Comparison of ENCODE assay signal across 15 cellular contexts in the genomic region with DNA sequence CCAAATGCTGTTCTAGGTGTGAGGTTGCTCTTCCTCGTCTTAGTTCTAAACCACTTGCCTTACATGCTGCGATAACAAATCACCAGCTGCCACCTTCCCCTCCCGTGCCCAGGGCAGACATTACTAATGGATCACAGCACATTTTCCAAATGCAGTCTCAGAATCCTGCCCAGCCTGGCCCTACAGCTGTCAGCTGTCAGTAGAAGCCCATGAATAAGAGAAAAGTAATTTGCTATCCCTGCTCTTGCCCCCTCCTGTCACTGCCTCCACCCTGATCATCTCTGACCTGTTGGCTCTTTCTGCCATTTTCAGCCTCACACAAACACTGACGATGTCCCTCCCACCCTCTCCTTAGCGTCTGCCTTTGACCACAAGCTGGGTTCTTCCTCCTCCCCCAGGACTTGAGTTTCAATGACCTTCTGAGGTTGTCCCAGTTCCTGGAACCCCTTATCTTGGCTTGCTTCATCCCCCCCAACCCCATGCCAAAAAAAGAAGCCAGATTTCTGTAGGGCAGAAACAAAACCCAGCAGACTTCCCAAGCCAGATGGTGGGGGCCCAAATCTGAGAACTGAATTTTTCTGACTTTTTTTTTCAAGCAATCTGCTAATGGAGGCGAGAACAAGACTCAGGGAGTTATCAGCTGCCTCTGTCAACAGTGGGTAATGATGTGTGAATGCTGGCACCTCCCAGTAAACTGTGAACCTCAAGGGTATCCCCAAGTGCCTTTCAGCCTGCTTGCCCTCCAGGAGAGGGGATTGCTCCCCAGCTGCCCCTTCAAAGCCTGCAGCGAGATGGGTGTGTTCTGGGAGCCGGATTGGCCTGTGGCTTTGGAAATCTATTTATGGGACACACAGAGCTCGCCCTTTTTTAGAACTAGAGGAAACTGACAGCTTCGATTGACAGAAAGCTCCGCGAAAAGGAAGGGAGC.
DNase-seq lines count a peak whose midpoint lies in the region; ATAC-seq, FAIRE-seq and TF ChIP-seq lines count a peak whose summit lies in the region.
"Had no signal": no experiment of that assay in that cellular context is flagged by ENCODE, and none has a peak within 500 bp of the region (broad histone marks: within the 10 kb centered on the region; RNA-seq: fewer than 3 reads in every experiment).

No MANE protein-coding gene starts in this region.

- 0% methylated on average over 12 of the region's 12 CpGs for WGBS in K562 (ENCODE audit: insufficient coverage, low coverage, missing lambda C conversion rate)

- DNase-seq in MV-4-11 (lab: John Stamatoyannopoulos, UW) (peak; percentile 75), K562 (ENCODE audit: extremely low read depth in 1 of 4, low spot score in 3 of 4) (no peak), left kidney (ENCODE audit: low read depth, low spot score) (peak; percentile 56), A673 (ENCODE audit: low spot score) (no peak), midbrain (lab: John Stamatoyannopoulos, UW) (no peak), SHP77 (lab: John Stamatoyannopoulos, UW) (no peak)
- DNase-seq: activated CD4-positive, CD25-positive, alpha-beta regulatory T cell treated with anti-CD3 and anti-CD28 coated beads, Interleukin-2, amount 50 U/mL, for 72 hours; activated naive CD8-positive, alpha-beta T cell treated with anti-CD3 and anti-CD28 coated beads, Interleukin-2, amount 10 ng/mL, durations not matched to agents 7 days and 5 days; C1 segment of cervical spinal cord; NCI-H146; RPMI8226 had no signal

- POLR2A ChIA-PET in HEK293 (lab: Yijun Ruan, JAX) (no interaction called here), K562 (lab: Yijun Ruan, JAX) (interaction anchor here (0.7 to 1.2 kb wide), 4 partner anchors 18 to 183 kb away, joined by 3 to 4 read pairs (median 3); no protein-coding TSS in a partner anchor), A673 (lab: Charles Lee; ENCODE audit: low non-redundant PET) (no interaction called here)

- H3K27me3 ChIP-seq in K562 (ENCODE audit: control insufficient read depth in 2 of 2, insufficient read depth in 2 of 2, low read length in 2 of 2) = peaks cover 19 to 48% of the 10 kb centered on the region in 2 experiments; a peak in 3 of 5 replicates
- no peaks in the 10 kb centered on the region for H3K27me3 ChIP-seq in A673 (replicated peaks; ENCODE audit: insufficient read depth, low read depth, low read length, poor library complexity)

- no peak overlapping the region for H3K9ac ChIP-seq in K562 (ENCODE audit: insufficient read depth in 1 of 2, low read depth in 2 of 2, low read length in 2 of 2)

- TF ChIP-seq RAD21 in K562 (CRISPR knock-in tag; conservative IDR thresholded peaks at IDR 0.05 in 1 of 2, IDR thresholded peaks at IDR 0.05 in 1 of 2) = no peak

- H3K27ac ChIP-seq in HEK293 (ENCODE audit: extremely low read depth, low read depth, low read length) = no peak overlapping the region
- H3K27ac ChIP-seq in K562 (ENCODE audit: extremely low read depth, low read depth, low read length) = no peak overlapping the region
- H3K27ac ChIP-seq in A673 (ENCODE audit: low read depth, low read length, poor library complexity, severe bottlenecking) = no peak overlapping the region

- H2AFZ ChIP-seq in K562 (ENCODE audit: low read depth, low read length) = no peak overlapping the region

- no peak for TF ChIP-seq EP300 in K562 (IDR thresholded peaks at IDR 0.05; ENCODE audit: low read length)

- H3K9me1 ChIP-seq in K562 (ENCODE audit: control insufficient read depth, insufficient read depth, low read length) = no peaks in the 10 kb centered on the region

- H3K4me1 ChIP-seq in HEK293 (ENCODE audit: control insufficient read depth, insufficient read depth, low read length) = no peaks in the 10 kb centered on the region; the same call in 1 of the 2 replicates
- peaks cover 0 to 8% of the 10 kb centered on the region in 2 experiments; a peak in 1 of 5 replicates for H3K4me1 ChIP-seq in K562 (replicated peaks in 1 of 2; ENCODE audit: control insufficient read depth in 2 of 2, insufficient read depth in 2 of 2, low read length in 2 of 2)
- H3K4me1 ChIP-seq in A673 (ENCODE audit: insufficient read depth, low read length, poor library complexity, severe bottlenecking) = peaks cover 9% of the 10 kb centered on the region

- H3K4me3 ChIP-seq in HEK293 (ENCODE audit: low read depth, low read length) (no peak overlapping the region), K562 (no peak overlapping the region), A673 (ENCODE audit: low read depth, low read length, poor library complexity, severe bottlenecking) (no peak overlapping the region)
- H3K4me3 ChIP-seq: mucosa of descending colon had no signal

- H3K9me3 ChIP-seq in HEK293 (ENCODE audit: control insufficient read depth, insufficient read depth, low read depth, low read length) = no peaks in the 10 kb centered on the region
- H3K9me3 ChIP-seq in K562 (replicated peaks; ENCODE audit: control insufficient read depth, insufficient read depth, low read depth, low read length) = no peaks in the 10 kb centered on the region
- H3K9me3 ChIP-seq in A673 (ENCODE audit: low read depth, low read length, poor library complexity, severe bottlenecking) = no peaks in the 10 kb centered on the region
- H3K9me3 ChIP-seq: mucosa of descending colon had no signal

- no peak for ATAC-seq in K562
- ATAC-seq: HCT116, mucosa of descending colon had no signal

- H3K36me3 ChIP-seq in HEK293 (ENCODE audit: control insufficient read depth in 2 of 2, insufficient read depth in 1 of 2, low read length in 2 of 2) = no peaks in the 10 kb centered on the region
- H3K36me3 ChIP-seq in K562 (ENCODE audit: control insufficient read depth, insufficient read depth, low read length) = no peaks in the 10 kb centered on the region
- no peaks in the 10 kb centered on the region for H3K36me3 ChIP-seq in A673 (ENCODE audit: insufficient read depth, low read length, poor library complexity, severe bottlenecking)

- no peak for TF ChIP-seq CTCF in HEK293 (tag by site-specific recombination; IDR thresholded peaks at IDR 0.05)
- no peak for TF ChIP-seq CTCF in K562 (IDR thresholded peaks at IDR 0.05 in 2 of 3, conservative IDR thresholded peaks at IDR 0.05 in 1 of 3; ENCODE audit: insufficient read depth in 2 of 3, low read depth in 1 of 3, low read length in 3 of 3)
- TF ChIP-seq CTCF in A673 (conservative IDR thresholded peaks at IDR 0.05; ENCODE audit: low read depth, low read length) = no peak

- no peak for FAIRE-seq in K562 (lab: Jason Lieb, UNC)
- FAIRE-seq: endothelial cell of umbilical vein had no signal

- CTCF ChIA-PET in HEK293 (lab: Yijun Ruan, JAX) (interaction anchor here (0.5 to 1.4 kb wide), 5 partner anchors 14 to 442 kb away, joined by 3 to 5 read pairs (median 3); no protein-coding TSS in a partner anchor), K562 (lab: Yijun Ruan, JAX; ENCODE audit: low intra/inter-chr PET ratio) (no interaction called here), A673 (lab: Charles Lee) (no interaction called here)

- intact Hi-C loops in K562 (cut with micrococcal nuclease) (no loop called here), A673 (cut with micrococcal nuclease; ENCODE audit: unreplicated experiment) (no loop called here)

- BruUV-seq in K562 (replicated peaks; lab: Mats Ljungman, UMichigan) = no TSS peak
- BruUV-seq in A673 (replicated peaks; lab: Mats Ljungman, UMichigan) = no TSS peak

- TF ChIP-seq POLR2A in K562 (conservative IDR thresholded peaks at IDR 0.05) = no peak

- no peaks in the 10 kb centered on the region for H3K79me2 ChIP-seq in K562 (ENCODE audit: control insufficient read depth, insufficient read depth, low read length)

- H4K20me1 ChIP-seq in K562 (replicated peaks; ENCODE audit: control insufficient read depth, insufficient read depth, low read length) = peaks cover 19% of the 10 kb centered on the region; the same call in 1 of the 2 replicates

- no peak overlapping the region for H3K4me2 ChIP-seq in K562 (ENCODE audit: insufficient read depth, low read length)

- in situ Hi-C loops in K562 (cut with MboI) = no loop called here

TF ChIP-seq in HEK293, 187 proteins besides CTCF, POLR2A, EP300 and RAD21:
- TF ChIP-seq ZBTB17 (tag by site-specific recombination; IDR thresholded peaks at IDR 0.05) (peak; percentile 74), KLF1 (tag by site-specific recombination; IDR thresholded peaks at IDR 0.05) (no peak), SETDB1 (IDR thresholded peaks at IDR 0.05; ENCODE audit: insufficient read length, low read length) (peak; percentile 69), ZNF23 (tag by site-specific recombination; IDR thresholded peaks at IDR 0.05; ENCODE audit: borderline replicate concordance) (peak; percentile 98)

TF ChIP-seq in K562, 482 proteins besides CTCF, POLR2A, EP300 and RAD21 (continues in another document):
- TF ChIP-seq THRAP3 (IDR thresholded peaks at IDR 0.05; ENCODE audit: borderline replicate concordance) = no peak
- TF ChIP-seq MLLT1 (IDR thresholded peaks at IDR 0.05) = peak in 1 of 2 experiments; percentile 93; a peak in 2 of 4 replicates
- TF ChIP-seq ZBTB17 (CRISPR knock-in tag; IDR thresholded peaks at IDR 0.05) = peak; percentile 98
- no peak for TF ChIP-seq ZNF655 (CRISPR knock-in tag; IDR thresholded peaks at IDR 0.05)

Comparison
In these comparisons a context has a peak if more than half of its experiments do, and no peak if none do; other contexts are left out.
1. DNase-seq: peak in MV-4-11 (single experiment) and left kidney (single experiment); none in K562 (0 of 4), A673 (single experiment), midbrain (single experiment) and SHP77 (0 of 2).
2. Of the 44 proteins assayed by ChIP-seq in both K562 and HEK293: peak only in K562: none; only in HEK293: SETDB1; in both: ZBTB17 and ZNF23; in neither: 41.